ENCODE assay signal across 1 cellular context in the genomic region with DNA sequence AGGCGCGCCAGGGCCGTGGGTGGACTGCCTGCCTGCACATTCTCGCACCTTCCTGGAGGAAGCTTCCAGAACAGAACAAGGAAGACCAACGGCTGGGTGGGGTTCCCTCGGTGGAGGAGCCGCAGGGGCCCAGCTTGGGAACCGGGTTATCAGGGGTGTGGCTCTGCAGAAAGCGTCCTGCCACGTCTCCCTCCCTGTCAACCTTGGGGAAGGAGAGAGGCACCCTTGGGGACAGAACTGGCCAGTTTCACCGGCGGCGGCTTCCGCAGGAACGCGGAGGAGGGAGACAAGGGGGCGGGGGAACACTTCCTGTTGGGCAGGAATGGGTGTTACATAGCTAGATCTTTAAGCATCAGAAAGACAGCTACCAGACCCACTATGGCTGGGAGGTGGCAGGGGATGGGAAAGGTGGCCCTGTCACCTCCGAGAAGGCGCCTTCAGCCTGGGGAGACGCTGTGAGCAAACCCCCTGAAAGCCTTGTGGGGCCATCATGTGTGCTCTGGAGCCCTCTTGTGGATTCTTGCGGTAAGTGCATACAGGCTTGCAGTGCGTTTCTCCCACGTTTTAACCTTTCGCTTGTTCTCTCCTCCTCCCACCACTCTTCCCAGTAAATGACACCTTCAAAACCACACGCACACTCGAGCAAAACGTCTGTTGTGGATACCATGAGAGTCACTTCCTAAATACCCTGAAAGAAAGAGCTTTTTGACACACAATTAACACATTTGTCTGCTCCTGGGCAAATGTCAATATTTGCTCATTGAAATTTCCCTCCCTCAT.
TF ChIP-seq lines count a peak whose summit lies in the region.

No MANE protein-coding gene starts in this region.

TF ChIP-seq in K562, 482 proteins besides CTCF, POLR2A, EP300 and RAD21 (continued from another document and continues in another):
- no peak for TF ChIP-seq ZNF140 (CRISPR knock-in tag; IDR thresholded peaks at IDR 0.05)
- TF ChIP-seq JUN (IDR thresholded peaks at IDR 0.05; ENCODE audit: borderline replicate concordance, low read depth, low read length): no peak
- TF ChIP-seq JUN (CRISPR knock-in tag; IDR thresholded peaks at IDR 0.05; ENCODE audit: borderline replicate concordance): no peak
- no peak for TF ChIP-seq ZNF311 (CRISPR knock-in tag; IDR thresholded peaks at IDR 0.05)
- TF ChIP-seq PYGO2 (tag; IDR thresholded peaks at IDR 0.05): no peak
- TF ChIP-seq SMARCB1 (IDR thresholded peaks at IDR 0.05; ENCODE audit: insufficient read length, low read depth): no peak
- TF ChIP-seq, protein P1, sequence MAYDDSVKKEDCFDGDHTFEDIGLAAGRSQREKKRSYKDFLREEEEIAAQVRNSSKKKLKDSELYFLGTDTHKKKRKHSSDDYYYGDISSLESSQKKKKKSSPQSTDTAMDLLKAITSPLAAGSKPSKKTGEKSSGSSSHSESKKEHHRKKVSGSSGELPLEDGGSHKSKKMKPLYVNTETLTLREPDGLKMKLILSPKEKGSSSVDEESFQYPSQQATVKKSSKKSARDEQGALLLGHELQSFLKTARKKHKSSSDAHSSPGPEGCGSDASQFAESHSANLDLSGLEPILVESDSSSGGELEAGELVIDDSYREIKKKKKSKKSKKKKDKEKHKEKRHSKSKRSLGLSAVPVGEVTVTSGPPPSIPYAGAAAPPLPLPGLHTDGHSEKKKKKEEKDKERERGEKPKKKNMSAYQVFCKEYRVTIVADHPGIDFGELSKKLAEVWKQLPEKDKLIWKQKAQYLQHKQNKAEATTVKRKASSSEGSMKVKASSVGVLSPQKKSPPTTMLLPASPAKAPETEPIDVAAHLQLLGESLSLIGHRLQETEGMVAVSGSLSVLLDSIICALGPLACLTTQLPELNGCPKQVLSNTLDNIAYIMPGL (CRISPR knock-in tag; IDR thresholded peaks at IDR 0.05): no peak; the same call in 1 of the 2 replicates
- no peak for TF ChIP-seq ZNF408 (CRISPR knock-in tag; IDR thresholded peaks at IDR 0.05; ENCODE audit: low read depth)
- no peak for TF ChIP-seq SRSF7 (optimal IDR thresholded peaks at IDR 0.05; ENCODE audit: low read depth, low read length)
- no peak for TF ChIP-seq IFI16 (CRISPR knock-in tag; IDR thresholded peaks at IDR 0.05)
- TF ChIP-seq, protein P2, sequence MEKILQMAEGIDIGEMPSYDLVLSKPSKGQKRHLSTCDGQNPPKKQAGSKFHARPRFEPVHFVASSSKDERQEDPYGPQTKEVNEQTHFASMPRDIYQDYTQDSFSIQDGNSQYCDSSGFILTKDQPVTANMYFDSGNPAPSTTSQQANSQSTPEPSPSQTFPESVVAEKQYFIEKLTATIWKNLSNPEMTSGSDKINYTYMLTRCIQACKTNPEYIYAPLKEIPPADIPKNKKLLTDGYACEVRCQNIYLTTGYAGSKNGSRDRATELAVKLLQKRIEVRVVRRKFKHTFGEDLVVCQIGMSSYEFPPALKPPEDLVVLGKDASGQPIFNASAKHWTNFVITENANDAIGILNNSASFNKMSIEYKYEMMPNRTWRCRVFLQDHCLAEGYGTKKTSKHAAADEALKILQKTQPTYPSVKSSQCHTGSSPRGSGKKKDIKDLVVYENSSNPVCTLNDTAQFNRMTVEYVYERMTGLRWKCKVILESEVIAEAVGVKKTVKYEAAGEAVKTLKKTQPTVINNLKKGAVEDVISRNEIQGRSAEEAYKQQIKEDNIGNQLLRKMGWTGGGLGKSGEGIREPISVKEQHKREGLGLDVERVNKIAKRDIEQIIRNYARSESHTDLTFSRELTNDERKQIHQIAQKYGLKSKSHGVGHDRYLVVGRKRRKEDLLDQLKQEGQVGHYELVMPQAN (IDR thresholded peaks at IDR 0.05; ENCODE audit: borderline replicate concordance): no peak
- TF ChIP-seq, protein P3, sequence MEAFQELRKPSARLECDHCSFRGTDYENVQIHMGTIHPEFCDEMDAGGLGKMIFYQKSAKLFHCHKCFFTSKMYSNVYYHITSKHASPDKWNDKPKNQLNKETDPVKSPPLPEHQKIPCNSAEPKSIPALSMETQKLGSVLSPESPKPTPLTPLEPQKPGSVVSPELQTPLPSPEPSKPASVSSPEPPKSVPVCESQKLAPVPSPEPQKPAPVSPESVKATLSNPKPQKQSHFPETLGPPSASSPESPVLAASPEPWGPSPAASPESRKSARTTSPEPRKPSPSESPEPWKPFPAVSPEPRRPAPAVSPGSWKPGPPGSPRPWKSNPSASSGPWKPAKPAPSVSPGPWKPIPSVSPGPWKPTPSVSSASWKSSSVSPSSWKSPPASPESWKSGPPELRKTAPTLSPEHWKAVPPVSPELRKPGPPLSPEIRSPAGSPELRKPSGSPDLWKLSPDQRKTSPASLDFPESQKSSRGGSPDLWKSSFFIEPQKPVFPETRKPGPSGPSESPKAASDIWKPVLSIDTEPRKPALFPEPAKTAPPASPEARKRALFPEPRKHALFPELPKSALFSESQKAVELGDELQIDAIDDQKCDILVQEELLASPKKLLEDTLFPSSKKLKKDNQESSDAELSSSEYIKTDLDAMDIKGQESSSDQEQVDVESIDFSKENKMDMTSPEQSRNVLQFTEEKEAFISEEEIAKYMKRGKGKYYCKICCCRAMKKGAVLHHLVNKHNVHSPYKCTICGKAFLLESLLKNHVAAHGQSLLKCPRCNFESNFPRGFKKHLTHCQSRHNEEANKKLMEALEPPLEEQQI (IDR thresholded peaks at IDR 0.05): no peak
- TF ChIP-seq NR1H2 (CRISPR knock-in tag; IDR thresholded peaks at IDR 0.05): no peak
- TF ChIP-seq, protein P4, sequence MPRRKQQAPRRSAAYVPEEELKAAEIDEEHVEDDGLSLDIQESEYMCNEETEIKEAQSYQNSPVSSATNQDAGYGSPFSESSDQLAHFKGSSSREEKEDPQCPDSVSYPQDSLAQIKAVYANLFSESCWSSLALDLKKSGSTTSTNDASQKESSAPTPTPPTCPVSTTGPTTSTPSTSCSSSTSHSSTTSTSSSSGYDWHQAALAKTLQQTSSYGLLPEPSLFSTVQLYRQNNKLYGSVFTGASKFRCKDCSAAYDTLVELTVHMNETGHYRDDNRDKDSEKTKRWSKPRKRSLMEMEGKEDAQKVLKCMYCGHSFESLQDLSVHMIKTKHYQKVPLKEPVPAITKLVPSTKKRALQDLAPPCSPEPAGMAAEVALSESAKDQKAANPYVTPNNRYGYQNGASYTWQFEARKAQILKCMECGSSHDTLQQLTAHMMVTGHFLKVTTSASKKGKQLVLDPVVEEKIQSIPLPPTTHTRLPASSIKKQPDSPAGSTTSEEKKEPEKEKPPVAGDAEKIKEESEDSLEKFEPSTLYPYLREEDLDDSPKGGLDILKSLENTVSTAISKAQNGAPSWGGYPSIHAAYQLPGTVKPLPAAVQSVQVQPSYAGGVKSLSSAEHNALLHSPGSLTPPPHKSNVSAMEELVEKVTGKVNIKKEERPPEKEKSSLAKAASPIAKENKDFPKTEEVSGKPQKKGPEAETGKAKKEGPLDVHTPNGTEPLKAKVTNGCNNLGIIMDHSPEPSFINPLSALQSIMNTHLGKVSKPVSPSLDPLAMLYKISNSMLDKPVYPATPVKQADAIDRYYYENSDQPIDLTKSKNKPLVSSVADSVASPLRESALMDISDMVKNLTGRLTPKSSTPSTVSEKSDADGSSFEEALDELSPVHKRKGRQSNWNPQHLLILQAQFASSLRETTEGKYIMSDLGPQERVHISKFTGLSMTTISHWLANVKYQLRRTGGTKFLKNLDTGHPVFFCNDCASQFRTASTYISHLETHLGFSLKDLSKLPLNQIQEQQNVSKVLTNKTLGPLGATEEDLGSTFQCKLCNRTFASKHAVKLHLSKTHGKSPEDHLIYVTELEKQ (CRISPR knock-in tag; IDR thresholded peaks at IDR 0.05): no peak
- no peak for TF ChIP-seq FOXM1 (IDR thresholded peaks at IDR 0.05; ENCODE audit: low read depth)
- no peak for TF ChIP-seq FOXM1 (CRISPR knock-in tag; IDR thresholded peaks at IDR 0.05; ENCODE audit: low read depth)
- TF ChIP-seq, protein P5, sequence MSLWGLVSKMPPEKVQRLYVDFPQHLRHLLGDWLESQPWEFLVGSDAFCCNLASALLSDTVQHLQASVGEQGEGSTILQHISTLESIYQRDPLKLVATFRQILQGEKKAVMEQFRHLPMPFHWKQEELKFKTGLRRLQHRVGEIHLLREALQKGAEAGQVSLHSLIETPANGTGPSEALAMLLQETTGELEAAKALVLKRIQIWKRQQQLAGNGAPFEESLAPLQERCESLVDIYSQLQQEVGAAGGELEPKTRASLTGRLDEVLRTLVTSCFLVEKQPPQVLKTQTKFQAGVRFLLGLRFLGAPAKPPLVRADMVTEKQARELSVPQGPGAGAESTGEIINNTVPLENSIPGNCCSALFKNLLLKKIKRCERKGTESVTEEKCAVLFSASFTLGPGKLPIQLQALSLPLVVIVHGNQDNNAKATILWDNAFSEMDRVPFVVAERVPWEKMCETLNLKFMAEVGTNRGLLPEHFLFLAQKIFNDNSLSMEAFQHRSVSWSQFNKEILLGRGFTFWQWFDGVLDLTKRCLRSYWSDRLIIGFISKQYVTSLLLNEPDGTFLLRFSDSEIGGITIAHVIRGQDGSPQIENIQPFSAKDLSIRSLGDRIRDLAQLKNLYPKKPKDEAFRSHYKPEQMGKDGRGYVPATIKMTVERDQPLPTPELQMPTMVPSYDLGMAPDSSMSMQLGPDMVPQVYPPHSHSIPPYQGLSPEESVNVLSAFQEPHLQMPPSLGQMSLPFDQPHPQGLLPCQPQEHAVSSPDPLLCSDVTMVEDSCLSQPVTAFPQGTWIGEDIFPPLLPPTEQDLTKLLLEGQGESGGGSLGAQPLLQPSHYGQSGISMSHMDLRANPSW (CRISPR knock-in tag; IDR thresholded peaks at IDR 0.05): no peak
- no peak for TF ChIP-seq CAMTA2 (CRISPR knock-in tag; conservative IDR thresholded peaks at IDR 0.05)
- TF ChIP-seq ZNF77 (CRISPR knock-in tag; IDR thresholded peaks at IDR 0.05): no peak
- TF ChIP-seq, protein P6, sequence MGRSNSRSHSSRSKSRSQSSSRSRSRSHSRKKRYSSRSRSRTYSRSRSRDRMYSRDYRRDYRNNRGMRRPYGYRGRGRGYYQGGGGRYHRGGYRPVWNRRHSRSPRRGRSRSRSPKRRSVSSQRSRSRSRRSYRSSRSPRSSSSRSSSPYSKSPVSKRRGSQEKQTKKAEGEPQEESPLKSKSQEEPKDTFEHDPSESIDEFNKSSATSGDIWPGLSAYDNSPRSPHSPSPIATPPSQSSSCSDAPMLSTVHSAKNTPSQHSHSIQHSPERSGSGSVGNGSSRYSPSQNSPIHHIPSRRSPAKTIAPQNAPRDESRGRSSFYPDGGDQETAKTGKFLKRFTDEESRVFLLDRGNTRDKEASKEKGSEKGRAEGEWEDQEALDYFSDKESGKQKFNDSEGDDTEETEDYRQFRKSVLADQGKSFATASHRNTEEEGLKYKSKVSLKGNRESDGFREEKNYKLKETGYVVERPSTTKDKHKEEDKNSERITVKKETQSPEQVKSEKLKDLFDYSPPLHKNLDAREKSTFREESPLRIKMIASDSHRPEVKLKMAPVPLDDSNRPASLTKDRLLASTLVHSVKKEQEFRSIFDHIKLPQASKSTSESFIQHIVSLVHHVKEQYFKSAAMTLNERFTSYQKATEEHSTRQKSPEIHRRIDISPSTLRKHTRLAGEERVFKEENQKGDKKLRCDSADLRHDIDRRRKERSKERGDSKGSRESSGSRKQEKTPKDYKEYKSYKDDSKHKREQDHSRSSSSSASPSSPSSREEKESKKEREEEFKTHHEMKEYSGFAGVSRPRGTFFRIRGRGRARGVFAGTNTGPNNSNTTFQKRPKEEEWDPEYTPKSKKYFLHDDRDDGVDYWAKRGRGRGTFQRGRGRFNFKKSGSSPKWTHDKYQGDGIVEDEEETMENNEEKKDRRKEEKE (IDR thresholded peaks at IDR 0.05; ENCODE audit: borderline replicate concordance in 1 of 2, control insufficient read depth in 1 of 2, low read depth in 2 of 2, low read length in 1 of 2): no peak
- TF ChIP-seq, protein P7, sequence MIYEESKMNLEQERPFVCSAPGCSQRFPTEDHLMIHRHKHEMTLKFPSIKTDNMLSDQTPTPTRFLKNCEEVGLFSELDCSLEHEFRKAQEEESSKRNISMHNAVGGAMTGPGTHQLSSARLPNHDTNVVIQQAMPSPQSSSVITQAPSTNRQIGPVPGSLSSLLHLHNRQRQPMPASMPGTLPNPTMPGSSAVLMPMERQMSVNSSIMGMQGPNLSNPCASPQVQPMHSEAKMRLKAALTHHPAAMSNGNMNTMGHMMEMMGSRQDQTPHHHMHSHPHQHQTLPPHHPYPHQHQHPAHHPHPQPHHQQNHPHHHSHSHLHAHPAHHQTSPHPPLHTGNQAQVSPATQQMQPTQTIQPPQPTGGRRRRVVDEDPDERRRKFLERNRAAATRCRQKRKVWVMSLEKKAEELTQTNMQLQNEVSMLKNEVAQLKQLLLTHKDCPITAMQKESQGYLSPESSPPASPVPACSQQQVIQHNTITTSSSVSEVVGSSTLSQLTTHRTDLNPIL (CRISPR knock-in tag; IDR thresholded peaks at IDR 0.05): no peak
- no peak for TF ChIP-seq HDAC3 (IDR thresholded peaks at IDR 0.05; ENCODE audit: borderline replicate concordance, partially characterized antibody)
- TF ChIP-seq, protein P8, sequence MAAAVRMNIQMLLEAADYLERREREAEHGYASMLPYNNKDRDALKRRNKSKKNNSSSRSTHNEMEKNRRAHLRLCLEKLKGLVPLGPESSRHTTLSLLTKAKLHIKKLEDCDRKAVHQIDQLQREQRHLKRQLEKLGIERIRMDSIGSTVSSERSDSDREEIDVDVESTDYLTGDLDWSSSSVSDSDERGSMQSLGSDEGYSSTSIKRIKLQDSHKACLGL (CRISPR knock-in tag; IDR thresholded peaks at IDR 0.05; ENCODE audit: borderline replicate concordance, poor library complexity, severe bottlenecking): no peak
- TF ChIP-seq MCM3 (IDR thresholded peaks at IDR 0.05): no peak
- TF ChIP-seq ZNF785 (CRISPR knock-in tag; IDR thresholded peaks at IDR 0.05): no peak
- TF ChIP-seq, protein P9, sequence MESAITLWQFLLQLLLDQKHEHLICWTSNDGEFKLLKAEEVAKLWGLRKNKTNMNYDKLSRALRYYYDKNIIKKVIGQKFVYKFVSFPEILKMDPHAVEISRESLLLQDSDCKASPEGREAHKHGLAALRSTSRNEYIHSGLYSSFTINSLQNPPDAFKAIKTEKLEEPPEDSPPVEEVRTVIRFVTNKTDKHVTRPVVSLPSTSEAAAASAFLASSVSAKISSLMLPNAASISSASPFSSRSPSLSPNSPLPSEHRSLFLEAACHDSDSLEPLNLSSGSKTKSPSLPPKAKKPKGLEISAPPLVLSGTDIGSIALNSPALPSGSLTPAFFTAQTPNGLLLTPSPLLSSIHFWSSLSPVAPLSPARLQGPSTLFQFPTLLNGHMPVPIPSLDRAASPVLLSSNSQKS (CRISPR knock-in tag; IDR thresholded peaks at IDR 0.05): no peak
- TF ChIP-seq BHLHE40 (IDR thresholded peaks at IDR 0.05; ENCODE audit: low read length): no peak
- TF ChIP-seq, protein P10, sequence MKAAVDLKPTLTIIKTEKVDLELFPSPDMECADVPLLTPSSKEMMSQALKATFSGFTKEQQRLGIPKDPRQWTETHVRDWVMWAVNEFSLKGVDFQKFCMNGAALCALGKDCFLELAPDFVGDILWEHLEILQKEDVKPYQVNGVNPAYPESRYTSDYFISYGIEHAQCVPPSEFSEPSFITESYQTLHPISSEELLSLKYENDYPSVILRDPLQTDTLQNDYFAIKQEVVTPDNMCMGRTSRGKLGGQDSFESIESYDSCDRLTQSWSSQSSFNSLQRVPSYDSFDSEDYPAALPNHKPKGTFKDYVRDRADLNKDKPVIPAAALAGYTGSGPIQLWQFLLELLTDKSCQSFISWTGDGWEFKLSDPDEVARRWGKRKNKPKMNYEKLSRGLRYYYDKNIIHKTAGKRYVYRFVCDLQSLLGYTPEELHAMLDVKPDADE (conservative IDR thresholded peaks at IDR 0.05; ENCODE audit: control insufficient read depth, low read depth, low read length): no peak
- TF ChIP-seq IRF2 (CRISPR knock-in tag; IDR thresholded peaks at IDR 0.05): no peak
- no peak for TF ChIP-seq ZNF41 (CRISPR knock-in tag; conservative IDR thresholded peaks at IDR 0.05)
- TF ChIP-seq SP2 (IDR thresholded peaks at IDR 0.05; ENCODE audit: extremely low read depth, low read depth, low read length, poor library complexity, severe bottlenecking): no peak
